Comparison of ENCODE assay signal across 26 cellular contexts in genomic region chrX:97070346-97070745, GRCh38.
"Had no signal": no experiment of that assay in that cellular context is flagged by ENCODE, and none has a peak within 500 bp of the region (broad histone marks: within the 10 kb centered on the region; RNA-seq: fewer than 3 reads in every experiment).

No MANE protein-coding gene starts in this region.

- H3K27me3 ChIP-seq: esophagus muscularis mucosa, foreskin keratinocyte, right atrium auricular region, stomach, testis had no signal

- H3K4me1 Mint-ChIP-seq: activated CD4-positive, alpha-beta T cell treated with anti-CD3 and anti-CD28 coated beads for 36 hours; brain; central memory CD8-positive, alpha-beta T cell; stimulated activated effector memory CD8-positive, alpha-beta T cell treated with anti-CD3 and anti-CD28 coated beads, Interleukin-12 subunit alpha, Interleukin-12 subunit beta, amount 100 ng/mL, for 72 hours had no signal

- H3K27ac ChIP-seq: esophagus muscularis mucosa, foreskin keratinocyte, prostate gland, right atrium auricular region, stomach, testis had no signal

- H3K4me3 ChIP-seq: esophagus muscularis mucosa, prostate gland, right atrium auricular region, stomach, testis had no signal

- H3K9me3 ChIP-seq: esophagus muscularis mucosa, prostate gland, right atrium auricular region, stomach, testis had no signal

- DNase-seq: activated CD4-positive, alpha-beta T cell treated with anti-CD3 and anti-CD28 coated beads for 36 hours; activated CD4-positive, alpha-beta T cell treated with anti-CD3 and anti-CD28 coated beads, Interleukin-2, amount 50 U/mL, for 48 hours; activated gamma-delta T cell treated with Interleukin-2 at 50 U/mL for 16 hours; activated T-cell treated with anti-CD3 and anti-CD28 coated beads for 4 hours; amygdala; effector memory CD4-positive, alpha-beta T cell; foreskin keratinocyte; hippocampal formation; islet precursor cell; midbrain; small intestine; stimulated activated CD4-positive, alpha-beta T cell treated with anti-CD3 and anti-CD28 coated beads, Interleukin-4, amount 100 ng/mL, for 24 hours; stomach; testis had no signal

- H3K4me3 Mint-ChIP-seq: activated CD4-positive, alpha-beta T cell treated with anti-CD3 and anti-CD28 coated beads for 36 hours; activated T-helper 1 cell treated with anti-CD3 and anti-CD28 coated beads, Interleukin-12 subunit alpha, Interleukin-12 subunit beta, Interleukin-2, Interleukin-4 antibody, amounts not matched to agents 30 ng/mL and 10 ng/mL and 1 ng/mL, durations not matched to agents 14 hours and 24 hours and 36 hours; brain; central memory CD8-positive, alpha-beta T cell; nephron; stimulated activated effector memory CD8-positive, alpha-beta T cell treated with anti-CD3 and anti-CD28 coated beads, Interleukin-12 subunit alpha, Interleukin-12 subunit beta, amount 100 ng/mL, for 72 hours; type B pancreatic cell; WTC11 had no signal

- H3K9me3 Mint-ChIP-seq: activated naive CD4-positive, alpha-beta T cell treated with anti-CD3 and anti-CD28 coated beads, Interleukin-2, amount 50 U/mL, for 72 hours; activated T-helper 1 cell treated with anti-CD3 and anti-CD28 coated beads, Interleukin-12 subunit alpha, Interleukin-12 subunit beta, Interleukin-2, Interleukin-4 antibody, amounts not matched to agents 30 ng/mL and 10 ng/mL and 1 ng/mL, durations not matched to agents 14 hours and 24 hours and 36 hours; brain; central memory CD8-positive, alpha-beta T cell; nephron; stimulated activated effector memory CD8-positive, alpha-beta T cell treated with anti-CD3 and anti-CD28 coated beads, Interleukin-12 subunit alpha, Interleukin-12 subunit beta, amount 100 ng/mL, for 72 hours; type B pancreatic cell; WTC11 had no signal

- H3K36me3 Mint-ChIP-seq: activated naive CD4-positive, alpha-beta T cell treated with anti-CD3 and anti-CD28 coated beads, Interleukin-2, amount 50 U/mL, for 72 hours; brain; stimulated activated effector memory CD8-positive, alpha-beta T cell treated with anti-CD3 and anti-CD28 coated beads, Interleukin-12 subunit alpha, Interleukin-12 subunit beta, amount 100 ng/mL, for 72 hours; type B pancreatic cell; WTC11 had no signal

- H3K4me1 ChIP-seq: esophagus muscularis mucosa, foreskin keratinocyte, prostate gland, right atrium auricular region, stomach, testis had no signal

- H3K36me3 ChIP-seq: esophagus muscularis mucosa, prostate gland, right atrium auricular region, stomach had no signal

- FAIRE-seq: endothelial cell of umbilical vein had no signal

- H3K27me3 Mint-ChIP-seq: activated CD4-positive, alpha-beta T cell treated with anti-CD3 and anti-CD28 coated beads for 36 hours; brain; central memory CD8-positive, alpha-beta T cell; type B pancreatic cell had no signal

- H3K27ac Mint-ChIP-seq: activated CD4-positive, alpha-beta T cell treated with anti-CD3 and anti-CD28 coated beads for 36 hours; activated naive CD4-positive, alpha-beta T cell treated with anti-CD3 and anti-CD28 coated beads, Interleukin-2, amount 50 U/mL, for 72 hours; activated T-helper 1 cell treated with anti-CD3 and anti-CD28 coated beads, Interleukin-12 subunit alpha, Interleukin-12 subunit beta, Interleukin-2, Interleukin-4 antibody, amounts not matched to agents 30 ng/mL and 10 ng/mL and 1 ng/mL, durations not matched to agents 14 hours and 24 hours and 36 hours; brain; nephron; stimulated activated effector memory CD8-positive, alpha-beta T cell treated with anti-CD3 and anti-CD28 coated beads, Interleukin-12 subunit alpha, Interleukin-12 subunit beta, amount 100 ng/mL, for 72 hours; type B pancreatic cell; WTC11 had no signal
